ENCODE assay signal across 1 cellular context in genomic region chr15:62771234-62771633, GRCh38.
TF ChIP-seq lines count a peak whose summit lies in the region.

No MANE protein-coding gene starts in this region.

TF ChIP-seq in IMR-90, 13 proteins besides CTCF, POLR2A, EP300 and RAD21 (continued from another document):
- no peak for TF ChIP-seq MAZ (IDR thresholded peaks at IDR 0.05; ENCODE audit: borderline replicate concordance, low read depth, low read length)
- no peak for TF ChIP-seq RCOR1 (IDR thresholded peaks at IDR 0.05; ENCODE audit: insufficient replicate concordance, low read length)
- TF ChIP-seq ELK1 (IDR thresholded peaks at IDR 0.05; ENCODE audit: borderline replicate concordance, low read depth, low read length): no peak
- no peak for TF ChIP-seq CHD1 (IDR thresholded peaks at IDR 0.05; ENCODE audit: low read depth, low read length)
- TF ChIP-seq MAFK (IDR thresholded peaks at IDR 0.05; ENCODE audit: low read depth, low read length): no peak
- no peak for TF ChIP-seq RFX5 (IDR thresholded peaks at IDR 0.05; ENCODE audit: low read depth, low read length)
- no peak for TF ChIP-seq MXI1 (IDR thresholded peaks at IDR 0.05; ENCODE audit: borderline replicate concordance, low read depth, low read length)
- no peak for TF ChIP-seq CEBPB (IDR thresholded peaks at IDR 0.05; ENCODE audit: low read depth, low read length)
- no peak for TF ChIP-seq SMC3 (IDR thresholded peaks at IDR 0.05; ENCODE audit: low read depth, low read length)
- TF ChIP-seq USF2 (IDR thresholded peaks at IDR 0.05; ENCODE audit: low read depth, low read length): no peak
TF ChIP-seq in IMR-90: peak in this region for 0.
